8 cellular contexts compared by ENCODE assay signal in the genomic region with DNA sequence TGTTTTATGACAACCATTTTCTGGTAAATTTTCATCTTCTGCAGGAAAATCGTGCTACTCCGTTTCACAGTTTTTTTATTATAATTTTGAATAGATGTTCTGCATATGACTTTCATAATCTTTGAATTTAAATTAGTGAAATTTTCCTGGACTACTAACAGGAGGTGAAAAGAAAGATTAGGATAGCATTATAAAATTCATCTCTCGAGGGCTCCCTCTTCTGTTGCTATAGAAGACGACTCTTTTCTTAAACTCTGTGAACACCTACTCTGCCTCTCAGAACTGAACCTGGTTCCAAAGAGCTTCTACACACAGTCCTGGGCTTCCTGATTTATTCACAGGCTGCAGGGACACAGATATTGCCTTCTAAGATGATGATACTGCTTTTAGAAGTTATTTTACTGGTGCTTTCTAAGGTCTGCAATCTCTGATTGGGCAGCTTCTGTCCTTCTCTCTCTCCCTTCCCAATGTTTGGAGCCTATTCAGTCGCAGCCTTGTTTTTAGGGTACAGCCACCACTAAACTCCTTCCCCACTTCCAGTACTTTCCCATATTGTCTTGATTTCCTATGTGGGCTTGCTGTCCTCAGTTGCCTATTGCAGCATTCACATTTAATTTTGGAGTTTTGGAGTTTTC. TPM values are rescaled to one million over a fixed set of nuclear protein-coding genes. Genes with fewer than 3 reads are reported as not detected.
DNase-seq lines count a peak whose midpoint lies in the region; ATAC-seq and TF ChIP-seq lines count a peak whose summit lies in the region.

No MANE protein-coding gene starts in this region.

- H3K4me3 ChIP-seq in DND-41 (ENCODE audit: low read depth in 1 of 2, low read length in 2 of 2) (no peak overlapping the region), HL-60 (replicated peaks; ENCODE audit: insufficient read depth, low read length) (no peak overlapping the region), astrocyte of the spinal cord (ENCODE audit: low read depth, low read length) (no peak overlapping the region)

- H3K9me3 ChIP-seq in DND-41 (ENCODE audit: insufficient read depth, low read length, severe bottlenecking) = no peaks in the 10 kb centered on the region

- no peak overlapping the region for H2AFZ ChIP-seq in DND-41 (ENCODE audit: low read depth, low read length)

- H3K9ac ChIP-seq in DND-41 (ENCODE audit: low read depth, low read length) = no peak overlapping the region

- H3K4me1 ChIP-seq in DND-41 (ENCODE audit: insufficient read depth, low read length) = peaks cover 5% of the 10 kb centered on the region

- no peaks in the 10 kb centered on the region for H3K27me3 ChIP-seq in DND-41 (ENCODE audit: insufficient read depth, low read length, poor library complexity)
- H3K27me3 ChIP-seq in HL-60 (ENCODE audit: insufficient read depth, poor library complexity, severe bottlenecking) = no peaks in the 10 kb centered on the region

- H4K20me1 ChIP-seq in DND-41 (ENCODE audit: insufficient read depth, low read length) = no peaks in the 10 kb centered on the region

- H3K36me3 ChIP-seq in DND-41 (ENCODE audit: insufficient read depth, low read length) = no peaks in the 10 kb centered on the region

- no peaks in the 10 kb centered on the region; the same call in 1 of the 2 replicates for H3K79me2 ChIP-seq in DND-41 (ENCODE audit: insufficient read depth, low read length)

- H3K27ac ChIP-seq in DND-41 (ENCODE audit: low read length) (no peak overlapping the region), HL-60 (replicated peaks) (no peak overlapping the region)

- ATAC-seq in DND-41 (ENCODE audit: insufficient read depth, low read depth) = peak; percentile 67
- ATAC-seq in GM18861 (IDR thresholded peaks at IDR 0.05; ENCODE audit: unreplicated experiment) = no peak
- no peak for ATAC-seq in GM19023 (IDR thresholded peaks at IDR 0.05; ENCODE audit: unreplicated experiment)

- H3K4me2 ChIP-seq in DND-41 (ENCODE audit: insufficient read depth, low read length) = no peak overlapping the region

- peak; percentile 41 for TF ChIP-seq CTCF in DND-41 (IDR thresholded peaks at IDR 0.05; ENCODE audit: borderline replicate concordance, extremely low read depth, low read length, poor library complexity, severe bottlenecking)
- peak; percentile 1 for TF ChIP-seq CTCF in HL-60 (IDR thresholded peaks at IDR 0.05; ENCODE audit: insufficient read depth, low read length)
- peak; percentile 37 for TF ChIP-seq CTCF in astrocyte of the spinal cord (IDR thresholded peaks at IDR 0.05; ENCODE audit: low read depth, low read length)

- in situ Hi-C loops in astrocyte of the spinal cord (cut with HindIII; ENCODE audit: low sequenced_read_pairs) = no loop called here

- no peak for DNase-seq in DND-41
- DNase-seq in HL-60 (ENCODE audit: low read depth in 1 of 2, low spot score in 1 of 2) = no peak
- peak; percentile 17 for DNase-seq in astrocyte of the spinal cord (ENCODE audit: low read depth, low spot score)
- DNase-seq in myocyte (ENCODE audit: low read depth) = peak; percentile 47
- DNase-seq in iPS-NIHi7 (ENCODE audit: extremely low spot score) = no peak
- no peak for DNase-seq in effector CD4-positive, alpha-beta T cell

RNA-seq across cellular contexts. Expression of gene SAP30, which starts 10.1 kb away (rescaled TPM):
- total RNA-seq in myocyte = 27.3 and 70.7 TPM in 2 replicates
- polyA plus RNA-seq in myocyte (2012) = 20.2 TPM

RNA-seq across cellular contexts. Expression of gene HMGB2, which starts 26.5 kb away (rescaled TPM):
- 30.9 and 56.1 TPM in 2 replicates for total RNA-seq in myocyte
- 21.6 TPM for polyA plus RNA-seq in myocyte (2012)

RNA-seq across cellular contexts. Expression of gene SCRG1, which starts 38.2 kb away (rescaled TPM):
- total RNA-seq in myocyte = 0.21 TPM in 1 of 2 replicates, not detected in the other
- polyA plus RNA-seq in myocyte (2012) = 0.58 TPM

Comparison
In these comparisons a context has a peak if more than half of its experiments do, and no peak if none do; other contexts are left out.
1. DNase-seq: peak in astrocyte of the spinal cord (single experiment) and myocyte (single experiment); none in DND-41 (single experiment), HL-60 (0 of 2), iPS-NIHi7 (single experiment) and effector CD4-positive, alpha-beta T cell (single experiment).
2. Peak in every context shown above with its lines, with median percentiles within 50 percentile points of each other: CTCF ChIP-seq.